Comparison of ENCODE assay signal across 11 cellular contexts in genomic region chr5:157245477-157245876, GRCh38. TPM values are rescaled to one million over a fixed set of nuclear protein-coding genes. Genes with fewer than 3 reads are reported as not detected.
DNase-seq lines count a peak whose midpoint lies in the region.
"Had no signal": no experiment of that assay in that cellular context is flagged by ENCODE, and none has a peak within 500 bp of the region (broad histone marks: within the 10 kb centered on the region; RNA-seq: fewer than 3 reads in every experiment).

No MANE protein-coding gene starts in this region.

- H3K4me1 Mint-ChIP-seq in activated T-helper 2 cell treated with anti-CD3 and anti-CD28 coated beads, Interferon-gamma antibody, Interleukin-2, Interleukin-4, amounts not matched to agents 10 μg/mL and 5 μg/mL and 100 μg/mL, durations not matched to agents 14 hours and 24 hours and 36 hours (ENCODE audit: low read depth): peaks cover 59% of the 10 kb centered on the region

- H3K9me3 Mint-ChIP-seq in activated T-helper 2 cell treated with anti-CD3 and anti-CD28 coated beads, Interferon-gamma antibody, Interleukin-2, Interleukin-4, amounts not matched to agents 10 μg/mL and 5 μg/mL and 100 μg/mL, durations not matched to agents 14 hours and 24 hours and 36 hours: no peaks in the 10 kb centered on the region

- DNase-seq in COR-L47 (lab: John Stamatoyannopoulos, UW) (peak; percentile 47), HT-29 (ENCODE audit: low spot score) (peak; percentile 32), kidney tubule cell (ENCODE audit: low spot score) (peak; percentile 21), hypothalamus (lab: John Stamatoyannopoulos, UW) (no peak), NCI-H524 (lab: John Stamatoyannopoulos, UW) (no peak), superior temporal gyrus (ENCODE audit: extremely low spot score) (no peak)
- DNase-seq in activated T-helper 2 cell treated with anti-CD3 and anti-CD28 coated beads, Interferon-gamma antibody, Interleukin-2, Interleukin-4, amounts not matched to agents 10 μg/mL and 5 μg/mL and 100 μg/mL, durations not matched to agents 14 hours and 24 hours and 36 hours (ENCODE audit: low spot score): no peak
- DNase-seq in activated CD4-positive, CD25-positive, alpha-beta regulatory T cell (lab: John Stamatoyannopoulos, UW): no peak
- DNase-seq: dermis blood vessel endothelial cell, DND-41, GOT3 had no signal

- peaks cover 100% of the 10 kb centered on the region for H3K36me3 Mint-ChIP-seq in activated T-helper 2 cell treated with anti-CD3 and anti-CD28 coated beads, Interferon-gamma antibody, Interleukin-2, Interleukin-4, amounts not matched to agents 10 μg/mL and 5 μg/mL and 100 μg/mL, durations not matched to agents 14 hours and 24 hours and 36 hours (ENCODE audit: low read depth)

- intact Hi-C loops in activated T-helper 2 cell treated with anti-CD3 and anti-CD28 coated beads, Interferon-gamma antibody, Interleukin-2, Interleukin-4, amounts not matched to agents 10 μg/mL and 5 μg/mL and 100 μg/mL, durations not matched to agents 14 hours and 24 hours and 36 hours (cut with micrococcal nuclease): no loop called here

- no peak overlapping the region for H3K4me3 Mint-ChIP-seq in activated T-helper 2 cell treated with anti-CD3 and anti-CD28 coated beads, Interferon-gamma antibody, Interleukin-2, Interleukin-4, amounts not matched to agents 10 μg/mL and 5 μg/mL and 100 μg/mL, durations not matched to agents 14 hours and 24 hours and 36 hours (ENCODE audit: low read depth)

- H3K27me3 Mint-ChIP-seq in activated T-helper 2 cell treated with anti-CD3 and anti-CD28 coated beads, Interferon-gamma antibody, Interleukin-2, Interleukin-4, amounts not matched to agents 10 μg/mL and 5 μg/mL and 100 μg/mL, durations not matched to agents 14 hours and 24 hours and 36 hours (ENCODE audit: low read depth): no peaks in the 10 kb centered on the region

- H3K27ac Mint-ChIP-seq in activated T-helper 2 cell treated with anti-CD3 and anti-CD28 coated beads, Interferon-gamma antibody, Interleukin-2, Interleukin-4, amounts not matched to agents 10 μg/mL and 5 μg/mL and 100 μg/mL, durations not matched to agents 14 hours and 24 hours and 36 hours: peak overlapping the region; percentile 60

RNA-seq across cellular contexts. Expression of gene CYFIP2, which starts 20.4 kb away (rescaled TPM):
- total RNA-seq in HT-29 (2014; rRNA removed; shearing (Covaris generic)): 14.8 and 14.9 TPM in 2 replicates
- total RNA-seq in activated T-helper 2 cell treated with anti-CD3 and anti-CD28 coated beads, Interferon-gamma antibody, Interleukin-2, Interleukin-4, amounts not matched to agents 10 μg/mL and 5 μg/mL and 100 μg/mL, durations not matched to agents 14 hours and 24 hours and 36 hours: 171 and 182 TPM in 2 replicates

Comparison
In these comparisons a context has a peak if more than half of its experiments do, and no peak if none do; other contexts are left out.
1. DNase-seq: peak in COR-L47 (single experiment), HT-29 (single experiment) and kidney tubule cell (single experiment); none in activated T-helper 2 cell treated with anti-CD3 and anti-CD28 coated beads, Interferon-gamma antibody, Interleukin-2, Interleukin-4, amounts not matched to agents 10 μg/mL and 5 μg/mL and 100 μg/mL, durations not matched to agents 14 hours and 24 hours and 36 hours (single experiment), hypothalamus (0 of 51), activated CD4-positive, CD25-positive, alpha-beta regulatory T cell (0 of 4), NCI-H524 (0 of 2) and superior temporal gyrus (single experiment).
2. RNA of gene CYFIP2, which starts 20.4 kb away (total RNA-seq): 171 to 182 TPM in activated T-helper 2 cell treated with anti-CD3 and anti-CD28 coated beads, Interferon-gamma antibody, Interleukin-2, Interleukin-4, amounts not matched to agents 10 μg/mL and 5 μg/mL and 100 μg/mL, durations not matched to agents 14 hours and 24 hours and 36 hours; 14.8 to 14.9 TPM in HT-29; every median in the first group is over 10 times any median in the second.